Comparison of ENCODE assay signal across 8 cellular contexts in genomic region chrX:39613997-39614679, GRCh38.
A peak's percentile ranks its signal among the peaks of the same experiment; 100 is the strongest.
DNase-seq lines count a peak whose midpoint lies in the region; ATAC-seq and TF ChIP-seq lines count a peak whose summit lies in the region.

No MANE protein-coding gene starts in this region.

- no peaks in the 10 kb centered on the region for H4K20me1 ChIP-seq in BLaER1 treated with 17β-estradiol and CSF1 and Interleukin-3, amounts not matched to agents 10 nM and 100 nM
- H4K20me1 ChIP-seq in GM23338 (replicated peaks; ENCODE audit: insufficient read depth) (no peaks in the 10 kb centered on the region), OCI-LY7 (ENCODE audit: insufficient read depth, low read length) (no peaks in the 10 kb centered on the region)

- H3K4me3 Mint-ChIP-seq in GM23338: peak overlapping the region; percentile 77

- no peaks in the 10 kb centered on the region for H3K9me2 ChIP-seq in GM23338 (ENCODE audit: insufficient read depth)
- no peaks in the 10 kb centered on the region for H3K9me2 ChIP-seq in OCI-LY7 (ENCODE audit: insufficient read depth, low read length)

- DNase-seq in GM23338 (ENCODE audit: low spot score) (peak; percentile 76), OCI-LY7 (ENCODE audit: low spot score) (no peak), body of pancreas (peak in 3 of 4 donors; percentile 15 to 25 (median 22)), ovary (no peak), middle frontal gyrus (ENCODE audit: extremely low spot score, low spot score) (no peak), aorta (no peak)

- peaks cover 0 to 17% (median 12%) of the 10 kb centered on the region in 10 experiments; a peak in 15 of 20 replicates for H3K4me1 ChIP-seq in BLaER1 treated with 17β-estradiol and CSF1 and Interleukin-3, amounts not matched to agents 10 nM and 100 nM
- peaks cover 13% of the 10 kb centered on the region; the same call in 1 of the 2 replicates for H3K4me1 ChIP-seq in GM23338 (ENCODE audit: insufficient read depth)
- no peaks in the 10 kb centered on the region for H3K4me1 ChIP-seq in OCI-LY7 (ENCODE audit: insufficient read depth, low read length, poor library complexity, severe bottlenecking)
- H3K4me1 ChIP-seq in body of pancreas: peaks cover 7% of the 10 kb centered on the region
- H3K4me1 ChIP-seq in ovary (ENCODE audit: insufficient read depth): no peaks in the 10 kb centered on the region
- H3K4me1 ChIP-seq in aorta (ENCODE audit: control insufficient read depth in 1 of 2, insufficient read depth in 2 of 2, low read length in 2 of 2): no peaks in the 10 kb centered on the region

- intact Hi-C loops in OCI-LY7 (cut with micrococcal nuclease; ENCODE audit: unreplicated experiment): no loop called here
- intact Hi-C loops in body of pancreas (cut with DNase I): no loop called here
- intact Hi-C loops in ovary (cut with DNase I): no loop called here
- intact Hi-C loops in aorta (cut with DNase I): no loop called here

- no peak overlapping the region for H3K27ac ChIP-seq in BLaER1 treated with 17β-estradiol and CSF1 and Interleukin-3, amounts not matched to agents 10 nM and 100 nM
- H3K27ac ChIP-seq in GM23338 (ENCODE audit: low read depth) (peak overlapping the region; percentile 88), OCI-LY7 (ENCODE audit: low read depth, low read length, poor library complexity, severe bottlenecking) (no peak overlapping the region), body of pancreas (peak overlapping the region in 2 of 4 donors; percentile 45 to 68), ovary (no peak overlapping the region), aorta (ENCODE audit: low read depth in 1 of 2, low read length in 2 of 2) (no peak overlapping the region)

- no peaks in the 10 kb centered on the region for H3F3A ChIP-seq in GM23338 (replicated peaks; ENCODE audit: low read depth)

- no peak for TF ChIP-seq CTCF in GM23338 (conservative IDR thresholded peaks at IDR 0.05; ENCODE audit: low read depth in 2 of 2)
- no peak for TF ChIP-seq CTCF in OCI-LY7 (conservative IDR thresholded peaks at IDR 0.05; ENCODE audit: low read length)
- no peak for TF ChIP-seq CTCF in body of pancreas (IDR thresholded peaks at IDR 0.05)
- TF ChIP-seq CTCF in ovary (IDR thresholded peaks at IDR 0.05): no peak

- CTCF ChIA-PET in OCI-LY7 (lab: Charles Lee; ENCODE audit: unreplicated experiment): no interaction called here

- peak overlapping the region; percentile 83 for H3K27ac Mint-ChIP-seq in GM23338

- peaks cover 9% of the 10 kb centered on the region for H3K27me3 Mint-ChIP-seq in GM23338 (ENCODE audit: insufficient read depth, low read depth, poor library complexity)

- H3K9me3 Mint-ChIP-seq in GM23338: no peaks in the 10 kb centered on the region; the same call in 1 of the 3 replicates

- ATAC-seq in GM23338 (peak; percentile 79), body of pancreas (peak; percentile 11), HG03354 (IDR thresholded peaks at IDR 0.05; ENCODE audit: poor library complexity, severe bottlenecking, unreplicated experiment) (no peak), aorta (ENCODE audit: low FRiP score) (no peak)

- H2AFZ ChIP-seq in GM23338 (no peak overlapping the region), OCI-LY7 (ENCODE audit: low read length) (no peak overlapping the region)

- POLR2A ChIA-PET in OCI-LY7 (lab: Charles Lee): no interaction called here

- H3K4me1 Mint-ChIP-seq in GM23338: peaks cover 42% of the 10 kb centered on the region

- no peaks in the 10 kb centered on the region for H3K36me3 ChIP-seq in BLaER1 treated with 17β-estradiol and CSF1 and Interleukin-3, amounts not matched to agents 10 nM and 100 nM
- H3K36me3 ChIP-seq in GM23338 (ENCODE audit: insufficient read depth): no peaks in the 10 kb centered on the region
- no peaks in the 10 kb centered on the region for H3K36me3 ChIP-seq in OCI-LY7 (ENCODE audit: insufficient read depth, low read length)
- H3K36me3 ChIP-seq in body of pancreas (replicated peaks in 1 of 2; ENCODE audit: insufficient read depth in 1 of 2, low read depth in 2 of 2): no peaks in the 10 kb centered on the region
- H3K36me3 ChIP-seq in ovary: no peaks in the 10 kb centered on the region
- H3K36me3 ChIP-seq in aorta (ENCODE audit: control insufficient read depth in 1 of 2, insufficient read depth in 2 of 2, low read length in 1 of 2): no peaks in the 10 kb centered on the region

- peaks cover 6% of the 10 kb centered on the region; the same call in 2 of the 3 replicates for H3K36me3 Mint-ChIP-seq in GM23338 (ENCODE audit: low read depth)

- H3K9me3 ChIP-seq in BLaER1 treated with 17β-estradiol and CSF1 and Interleukin-3, amounts not matched to agents 10 nM and 100 nM (replicated peaks in 1 of 11): peaks cover 0 to 3% (median 0%) of the 10 kb centered on the region in 11 experiments; a peak in 1 of 22 replicates
- no peaks in the 10 kb centered on the region for H3K9me3 ChIP-seq in OCI-LY7 (ENCODE audit: low read length)
- no peaks in the 10 kb centered on the region for H3K9me3 ChIP-seq in body of pancreas
- H3K9me3 ChIP-seq in ovary: no peaks in the 10 kb centered on the region
- no peaks in the 10 kb centered on the region for H3K9me3 ChIP-seq in aorta (ENCODE audit: control insufficient read depth, low read length)

- peaks cover 0 to 16% (median 8%) of the 10 kb centered on the region in 11 experiments; a peak in 11 of 22 replicates for H3K27me3 ChIP-seq in BLaER1 treated with 17β-estradiol and CSF1 and Interleukin-3, amounts not matched to agents 10 nM and 100 nM
- H3K27me3 ChIP-seq in GM23338 (ENCODE audit: insufficient read depth) (no peaks in the 10 kb centered on the region), body of pancreas (no peaks in the 10 kb centered on the region), ovary (no peaks in the 10 kb centered on the region), aorta (ENCODE audit: control insufficient read depth in 1 of 2, insufficient read depth in 2 of 2, low read length in 1 of 2) (no peaks in the 10 kb centered on the region)

- WGBS in body of pancreas, 2 donors: 8 to 16% methylated on average over 14 to 18 of the region's 23 CpGs
- WGBS in ovary, 3 donors: 14 to 18% (median 17%) methylated on average over 23 of the region's 23 CpGs
- WGBS in aorta, 2 donors: 13 to 15% methylated on average over 23 of the region's 23 CpGs

- TF ChIP-seq POLR2A in body of pancreas (IDR thresholded peaks at IDR 0.05) (no peak), ovary (IDR thresholded peaks at IDR 0.05) (no peak)

- H3K4me3 ChIP-seq in BLaER1 treated with 17β-estradiol and CSF1 and Interleukin-3, amounts not matched to agents 10 nM and 100 nM: peak overlapping the region in 9 of 10 experiments; percentile 38 to 61 (median 54); a peak in 18 of 20 replicates
- H3K4me3 ChIP-seq in GM23338: peak overlapping the region; percentile 55
- peak overlapping the region; percentile 55 for H3K4me3 ChIP-seq in OCI-LY7 (ENCODE audit: low read depth, low read length, poor library complexity, severe bottlenecking)
- no peak overlapping the region for H3K4me3 ChIP-seq in body of pancreas
- peak overlapping the region; percentile 2 for H3K4me3 ChIP-seq in ovary
- peak overlapping the region in 1 of 2 donors; percentile 16 for H3K4me3 ChIP-seq in aorta (ENCODE audit: low read length in 2 of 2)

- no TSS peak for BruUV-seq in OCI-LY7 (replicated peaks; lab: Mats Ljungman, UMichigan)

- H3K4me2 ChIP-seq in BLaER1 treated with 17β-estradiol and CSF1 and Interleukin-3, amounts not matched to agents 10 nM and 100 nM: peak overlapping the region; percentile 79 to 92 (median 84)
- H3K4me2 ChIP-seq in GM23338: peak overlapping the region; percentile 76
- H3K4me2 ChIP-seq in OCI-LY7 (ENCODE audit: low read length): peak overlapping the region; percentile 69

- TF ChIP-seq EP300 in ovary (IDR thresholded peaks at IDR 0.05): no peak

- peak overlapping the region in 1 of 11 experiments; percentile 23; a peak in 1 of 22 replicates for H3K9ac ChIP-seq in BLaER1 treated with 17β-estradiol and CSF1 and Interleukin-3, amounts not matched to agents 10 nM and 100 nM

- H3K79me2 ChIP-seq in GM23338 (replicated peaks; ENCODE audit: insufficient read depth) (no peaks in the 10 kb centered on the region), OCI-LY7 (ENCODE audit: insufficient read depth, low read depth, low read length) (no peaks in the 10 kb centered on the region)

TF ChIP-seq in GM23338, 12 proteins besides CTCF, POLR2A, EP300 and RAD21 (continues in another document):
- TF ChIP-seq POLR2AphosphoS5 (IDR thresholded peaks at IDR 0.05; ENCODE audit: low read depth): no peak
- no peak for TF ChIP-seq ETS1 (IDR thresholded peaks at IDR 0.05)
- TF ChIP-seq EZH2 (IDR thresholded peaks at IDR 0.05; ENCODE audit: low read depth, unreplicated experiment): no peak
- TF ChIP-seq NANOG (IDR thresholded peaks at IDR 0.05; ENCODE audit: borderline replicate concordance): no peak
- no peak for TF ChIP-seq ZNF331 (CRISPR knock-in tag; IDR thresholded peaks at IDR 0.05; ENCODE audit: low read depth)

Comparison
In these comparisons a context has a peak if more than half of its experiments do, and no peak if none do; other contexts are left out.
1. H3K4me3 ChIP-seq: peak in BLaER1 treated with 17β-estradiol and CSF1 and Interleukin-3, amounts not matched to agents 10 nM and 100 nM (9 of 10), GM23338 (single experiment), OCI-LY7 (single experiment) and ovary (single experiment); none in body of pancreas (0 of 2).
2. ATAC-seq: peak in GM23338 (single experiment) and body of pancreas (single experiment); none in HG03354 (single experiment) and aorta (single experiment).
3. DNase-seq: peak in GM23338 (single experiment) and body of pancreas (3 of 4); none in OCI-LY7 (single experiment), ovary (0 of 5), middle frontal gyrus (single experiment) and aorta (0 of 2).
4. Peak in every context shown above with its lines, with median percentiles within 50 percentile points of each other: H3K4me2 ChIP-seq.